In the genomic region with DNA sequence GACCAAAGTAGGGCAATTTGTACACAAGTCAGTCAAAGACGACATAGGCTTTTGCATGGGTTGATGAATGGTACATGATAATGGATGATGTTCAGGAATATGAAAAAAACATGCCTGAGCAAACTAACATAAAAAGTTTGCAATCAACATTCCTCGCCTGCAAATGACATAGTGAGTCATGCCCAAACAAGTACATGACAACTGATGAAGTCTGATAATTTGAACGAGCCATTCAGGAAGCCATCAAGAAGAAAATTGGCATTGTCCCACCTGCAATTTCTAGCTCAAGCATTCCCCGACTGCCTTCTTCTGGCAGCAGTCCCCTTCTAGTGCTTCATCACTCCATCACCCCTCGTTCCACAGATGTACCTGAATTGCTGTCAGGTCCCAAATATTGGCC, we compare ENCODE assay signal across 23 cellular contexts.
A peak's percentile ranks its signal among the peaks of the same experiment; 100 is the strongest.
DNase-seq lines count a peak whose midpoint lies in the region; ATAC-seq and TF ChIP-seq lines count a peak whose summit lies in the region.
"Had no signal": no experiment of that assay in that cellular context is flagged by ENCODE, and none has a peak within 500 bp of the region (broad histone marks: within the 10 kb centered on the region; RNA-seq: fewer than 3 reads in every experiment).

No MANE protein-coding gene starts in this region.

- H3K27ac ChIP-seq in RWPE2 (ENCODE audit: poor library complexity, severe bottlenecking) (peak overlapping the region; percentile 18), transverse colon (no peak overlapping the region), right cardiac atrium (ENCODE audit: low read length) (no peak overlapping the region)
- H3K27ac ChIP-seq: C4-2B, hepatocyte, lower lobe of right lung, prostate gland, suprapubic skin had no signal

- H3K27me3 ChIP-seq in RWPE2 (ENCODE audit: insufficient read depth, poor library complexity, severe bottlenecking), result no peaks in the 10 kb centered on the region
- H3K27me3 ChIP-seq in transverse colon, result peaks cover 3% of the 10 kb centered on the region
- H3K27me3 ChIP-seq in right cardiac atrium (ENCODE audit: control insufficient read depth, insufficient read depth), result no peaks in the 10 kb centered on the region
- H3K27me3 ChIP-seq: hepatocyte, suprapubic skin had no signal

- in situ Hi-C loops in transverse colon (cut with MboI; ENCODE audit: low pct_ligation_motif_present in 1 of 4, low pct_unique_long_range_greater_than_20kb in 1 of 4, low sequenced_read_pairs in 3 of 4), result no loop called here

- intact Hi-C loops in transverse colon (cut with DNase I; ENCODE audit: low total_unique reads) (no loop called here), right cardiac atrium (cut with DNase I) (no loop called here)

- DNase-seq in AG10803 (ENCODE audit: low read depth), result peak; percentile 12
- DNase-seq in LoVo (ENCODE audit: low spot score), result peak; percentile 52
- DNase-seq in RWPE2 (ENCODE audit: low spot score), result no peak
- peak; percentile 9 for DNase-seq in fibroblast of pulmonary artery (ENCODE audit: low read depth)
- DNase-seq in transverse colon, result no peak
- DNase-seq in activated naive CD4-positive, alpha-beta T cell treated with Interleukin-2 at 50 U/mL for 16 hours, result no peak
- no peak for DNase-seq in right cardiac atrium
- DNase-seq: activated CD4-positive, alpha-beta T cell treated with anti-CD3 and anti-CD28 coated beads, Interleukin-2, amount 50 U/mL, for 48 hours; activated CD8-positive, alpha-beta memory T cell treated with anti-CD3 and anti-CD28 coated beads, Interleukin-2, amount 50 U/mL, for 48 hours; activated effector memory CD4-positive, alpha-beta T cell treated with anti-CD3 and anti-CD28 coated beads, Interleukin-2, amount 50 U/mL, for 16 hours; amniotic stem cell; lower lobe of right lung; MV-4-11; NCI-H2029; RPMI8226; stimulated activated CD4-positive, alpha-beta T cell treated with anti-CD3 and anti-CD28 coated beads, Interleukin-1b, Interleukin-23, amount 100 ng/mL, for 48 hours had no signal

- no peak overlapping the region for H3K4me3 ChIP-seq in AG10803 (ENCODE audit: low read length)
- no peak overlapping the region for H3K4me3 ChIP-seq in RWPE2 (ENCODE audit: severe bottlenecking)
- no peak overlapping the region for H3K4me3 ChIP-seq in fibroblast of pulmonary artery (replicated peaks; ENCODE audit: low read depth, low read length)
- H3K4me3 ChIP-seq in transverse colon, result no peak overlapping the region
- no peak overlapping the region for H3K4me3 ChIP-seq in right cardiac atrium (ENCODE audit: low read length)
- H3K4me3 ChIP-seq: hepatocyte, lower lobe of right lung, prostate gland, suprapubic skin had no signal

- TF ChIP-seq EP300 in transverse colon (IDR thresholded peaks at IDR 0.05; ENCODE audit: low read depth), result no peak

- peaks cover 13% of the 10 kb centered on the region for H3K4me1 ChIP-seq in RWPE2 (ENCODE audit: insufficient read depth, poor library complexity, severe bottlenecking)
- no peaks in the 10 kb centered on the region for H3K4me1 ChIP-seq in transverse colon
- H3K4me1 ChIP-seq in right cardiac atrium (ENCODE audit: control insufficient read depth, insufficient read depth, low read length), result no peaks in the 10 kb centered on the region
- H3K4me1 ChIP-seq: lower lobe of right lung, prostate gland, suprapubic skin had no signal

- 31 to 56% methylated on average over 2 to 5 of the region's 5 CpGs for WGBS in transverse colon (ENCODE audit: low coverage in 1 of 2), 2 donors
- WGBS in right cardiac atrium, result 54% methylated on average over 5 of the region's 5 CpGs

- TF ChIP-seq CTCF in AG10803 (conservative IDR thresholded peaks at IDR 0.05; ENCODE audit: low read length) (no peak), RWPE2 (IDR thresholded peaks at IDR 0.05; ENCODE audit: poor library complexity, severe bottlenecking) (no peak), fibroblast of pulmonary artery (IDR thresholded peaks at IDR 0.05; ENCODE audit: low read length, missing control alignments) (no peak), transverse colon (IDR thresholded peaks at IDR 0.05) (no peak)

- no peaks in the 10 kb centered on the region for H3K9me3 ChIP-seq in RWPE2 (ENCODE audit: severe bottlenecking)
- no peaks in the 10 kb centered on the region for H3K9me3 ChIP-seq in transverse colon
- H3K9me3 ChIP-seq in right cardiac atrium (ENCODE audit: control insufficient read depth, low read length), result no peaks in the 10 kb centered on the region
- H3K9me3 ChIP-seq: lower lobe of right lung, prostate gland, suprapubic skin had no signal

- no peak for TF ChIP-seq POLR2A in transverse colon (IDR thresholded peaks at IDR 0.05)

- ATAC-seq in RWPE2 (ENCODE audit: low read depth) (peak; percentile 58), HG03025 (IDR thresholded peaks at IDR 0.05; ENCODE audit: low FRiP score, unreplicated experiment) (no peak), right cardiac atrium (no peak)
- ATAC-seq: lower lobe of right lung; stimulated activated effector memory CD8-positive, alpha-beta T cell treated with anti-CD3 and anti-CD28 coated beads, Interleukin-12 subunit alpha, Interleukin-12 subunit beta, amount 100 ng/mL, for 72 hours; WTC11 had no signal

- H3K36me3 ChIP-seq in RWPE2 (ENCODE audit: low read depth) (no peaks in the 10 kb centered on the region), transverse colon (no peaks in the 10 kb centered on the region)
- H3K36me3 ChIP-seq: lower lobe of right lung, prostate gland, suprapubic skin had no signal

Comparison
In these comparisons a context has a peak if more than half of its experiments do, and no peak if none do; other contexts are left out.
1. DNase-seq: peak in AG10803 (single experiment), LoVo (single experiment) and fibroblast of pulmonary artery (single experiment); none in RWPE2 (single experiment), transverse colon (single experiment), activated naive CD4-positive, alpha-beta T cell treated with Interleukin-2 at 50 U/mL for 16 hours (single experiment) and right cardiac atrium (0 of 3).